8 cellular contexts compared by ENCODE assay signal in the genomic region with DNA sequence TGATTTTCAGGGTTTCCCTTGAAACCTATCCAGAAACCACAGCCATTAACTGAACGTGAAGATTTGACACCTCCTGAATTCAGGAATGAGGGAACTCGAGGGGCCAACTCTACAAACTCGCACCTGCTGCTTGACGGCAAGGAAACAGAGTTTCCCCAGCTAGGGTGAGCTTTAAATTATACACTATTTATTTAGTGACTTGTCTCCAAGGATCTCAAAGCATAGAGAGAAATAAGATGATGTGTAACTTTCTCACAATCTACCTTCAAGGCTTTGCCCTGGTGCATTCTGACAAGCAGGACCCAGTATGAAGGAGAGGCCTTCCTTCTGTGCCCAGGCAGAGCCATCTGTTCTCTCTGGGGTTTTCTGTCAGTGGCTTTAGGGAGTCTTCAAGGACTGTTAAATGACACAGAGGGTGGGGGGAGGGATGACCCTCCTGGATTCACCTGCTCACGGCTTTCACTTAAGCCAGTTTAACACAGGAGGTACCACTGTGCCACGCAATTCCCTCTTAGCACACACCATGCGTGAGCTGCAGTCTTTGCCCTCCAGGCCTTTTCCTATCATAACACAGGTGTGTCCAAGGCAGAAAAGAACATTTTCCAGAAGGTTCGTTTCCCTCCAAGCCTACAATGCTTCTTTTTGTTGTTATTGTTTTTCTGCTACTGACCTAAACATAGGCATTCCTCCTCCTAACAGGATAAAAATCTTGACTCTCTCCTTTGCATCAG. TPM values are rescaled to one million over a fixed set of nuclear protein-coding genes. Genes with fewer than 3 reads are reported as not detected.
DNase-seq lines count a peak whose midpoint lies in the region; ATAC-seq, FAIRE-seq and TF ChIP-seq lines count a peak whose summit lies in the region.

No MANE protein-coding gene starts in this region.

- no peaks in the 10 kb centered on the region for H3K27me3 Mint-ChIP-seq in progenitor cell of endocrine pancreas

- DNase-seq in COLO668 (lab: John Stamatoyannopoulos, UW; ENCODE audit: unreplicated experiment) (peak; percentile 23), NCI-H69 (lab: John Stamatoyannopoulos, UW) (peak; percentile 34), esophagus squamous epithelium (lab: John Stamatoyannopoulos, UW) (no peak), progenitor cell of endocrine pancreas (ENCODE audit: low spot score, unreplicated experiment) (no peak), NCI-H1105 (lab: John Stamatoyannopoulos, UW) (no peak), urothelium cell line (ENCODE audit: low spot score) (no peak)

- TF ChIP-seq POLR2A in esophagus squamous epithelium (IDR thresholded peaks at IDR 0.05): no peak

- H3K36me3 Mint-ChIP-seq in progenitor cell of endocrine pancreas (ENCODE audit: insufficient read depth): no peaks in the 10 kb centered on the region

- ATAC-seq in HG03139 (IDR thresholded peaks at IDR 0.05; ENCODE audit: unreplicated experiment) (no peak), HG03457 (IDR thresholded peaks at IDR 0.05; ENCODE audit: unreplicated experiment) (no peak)

- no peaks in the 10 kb centered on the region for H3K27me3 ChIP-seq in esophagus squamous epithelium

- peak overlapping the region; percentile 96 for H3K27ac Mint-ChIP-seq in progenitor cell of endocrine pancreas

- H3K4me1 Mint-ChIP-seq in progenitor cell of endocrine pancreas (ENCODE audit: low read depth): peaks cover 55% of the 10 kb centered on the region

- peak overlapping the region; percentile 76 for H3K4me3 Mint-ChIP-seq in progenitor cell of endocrine pancreas (ENCODE audit: low read depth)

- H3K9me3 ChIP-seq in esophagus squamous epithelium: no peaks in the 10 kb centered on the region

- peaks cover 8 to 90% (median 29%) of the 10 kb centered on the region in 3 donors for H3K4me1 ChIP-seq in esophagus squamous epithelium

- no peaks in the 10 kb centered on the region for H3K36me3 ChIP-seq in esophagus squamous epithelium

- peak overlapping the region in 3 of 4 donors; percentile 89 to 96 (median 95) for H3K27ac ChIP-seq in esophagus squamous epithelium

- H3K4me3 ChIP-seq in esophagus squamous epithelium: peak overlapping the region in 3 of 4 donors; percentile 74 to 91 (median 79)

- intact Hi-C loops in esophagus squamous epithelium (cut with DNase I): loop anchor here (10.0 kb wide), 1 partner anchor 212 kb away; no protein-coding TSS in a partner anchor

- H3K9me3 Mint-ChIP-seq in progenitor cell of endocrine pancreas (ENCODE audit: low read depth): no peaks in the 10 kb centered on the region

- WGBS in esophagus squamous epithelium, 2 donors: 63 to 74% methylated on average over 7 to 8 of the region's 8 CpGs

- no peak for TF ChIP-seq CTCF in esophagus squamous epithelium (IDR thresholded peaks at IDR 0.05)
- no peak for TF ChIP-seq CTCF in progenitor cell of endocrine pancreas (IDR thresholded peaks at IDR 0.05; ENCODE audit: unreplicated experiment)

- FAIRE-seq in urothelium cell line (lab: Jason Lieb, UNC): no peak

RNA-seq across cellular contexts. Expression of gene ZFHX3, which starts 1.3 kb away (rescaled TPM):
- total RNA-seq in esophagus squamous epithelium (10 to 100 TPM in 1 of 4 donors, 1 to 10 TPM in 3; 3.5 to 12.8 (median 4.5) TPM), progenitor cell of endocrine pancreas (48.9 and 54.0 TPM in 2 replicates)

Comparison
In these comparisons a context has a peak if more than half of its experiments do, and no peak if none do; other contexts are left out.
1. DNase-seq: peak in COLO668 (single experiment) and NCI-H69 (single experiment); none in esophagus squamous epithelium (single experiment), progenitor cell of endocrine pancreas (single experiment), NCI-H1105 (single experiment) and urothelium cell line (single experiment).